In genomic region chr12:113358381-113359132, GRCh38 we compare ENCODE assay signal across 1 cellular context.
TF ChIP-seq lines count a peak whose summit lies in the region.

PLBD2 (plus strand) TSS chr12:113358587; CDS start chr12:113358601, 14 bp downstream.

TF ChIP-seq in HepG2, 621 proteins besides CTCF, POLR2A, EP300 and RAD21 (continued from another document and continues in another):
- TF ChIP-seq SALL1 (CRISPR knock-in tag; IDR thresholded peaks at IDR 0.05) (peak; percentile 52; the same call in 1 of the 2 replicates), ZNF496 (CRISPR knock-in tag; IDR thresholded peaks at IDR 0.05; ENCODE audit: insufficient replicate concordance) (no peak), HCFC1 (IDR thresholded peaks at IDR 0.05; ENCODE audit: low read depth, low read length) (no peak), BORCS8-MEF2B (CRISPR knock-in tag; IDR thresholded peaks at IDR 0.05) (peak; percentile 72), CAMTA2 (CRISPR knock-in tag; IDR thresholded peaks at IDR 0.05; ENCODE audit: borderline replicate concordance) (no peak), TCF7 (IDR thresholded peaks at IDR 0.05; ENCODE audit: low read depth) (no peak), SRSF1 (optimal IDR thresholded peaks at IDR 0.05; ENCODE audit: low read depth, low read length) (no peak), ZNF292 (CRISPR knock-in tag; IDR thresholded peaks at IDR 0.05; ENCODE audit: borderline replicate concordance, low read depth) (no peak), ZNF460 (CRISPR knock-in tag; IDR thresholded peaks at IDR 0.05; ENCODE audit: borderline replicate concordance) (no peak), ZFX (CRISPR knock-in tag; IDR thresholded peaks at IDR 0.05; ENCODE audit: low read depth) (peak; percentile 89), ZNF34 (CRISPR knock-in tag; IDR thresholded peaks at IDR 0.05; ENCODE audit: borderline replicate concordance) (0 out of 2 replicates have a peak, but pooled peaks have one; percentile 37), ZNF691 (CRISPR knock-in tag; IDR thresholded peaks at IDR 0.05; ENCODE audit: borderline replicate concordance, low read depth) (peak; percentile 55; the same call in 1 of the 2 replicates), NR1H2 (CRISPR knock-in tag; IDR thresholded peaks at IDR 0.05; ENCODE audit: borderline replicate concordance, low read depth) (no peak), NCOR1 (IDR thresholded peaks at IDR 0.05; ENCODE audit: borderline replicate concordance, low read length) (no peak), ZNF724P (CRISPR knock-in tag; IDR thresholded peaks at IDR 0.05; ENCODE audit: borderline replicate concordance) (peak; percentile 32; the same call in 1 of the 2 replicates), ZBTB33 (CRISPR knock-in tag; IDR thresholded peaks at IDR 0.05) (no peak), ZBTB2 (CRISPR knock-in tag; IDR thresholded peaks at IDR 0.05; ENCODE audit: low read depth) (no peak), UBTF (CRISPR knock-in tag; IDR thresholded peaks at IDR 0.05) (peak; percentile 60; the same call in 1 of the 2 replicates), CHD2 (IDR thresholded peaks at IDR 0.05; ENCODE audit: low read depth, low read length) (no peak), NFE2L1 (CRISPR knock-in tag; IDR thresholded peaks at IDR 0.05; ENCODE audit: borderline replicate concordance) (no peak), JUNB (CRISPR knock-in tag; IDR thresholded peaks at IDR 0.05; ENCODE audit: borderline replicate concordance) (no peak), ZNF883 (CRISPR knock-in tag; IDR thresholded peaks at IDR 0.05; ENCODE audit: not compliant biosample characterization) (peak; percentile 52), ZBTB8A (CRISPR knock-in tag; IDR thresholded peaks at IDR 0.05; ENCODE audit: borderline replicate concordance, low read depth) (no peak), ZNF768 (CRISPR knock-in tag; IDR thresholded peaks at IDR 0.05) (no peak), ZNF7 (CRISPR knock-in tag; IDR thresholded peaks at IDR 0.05) (no peak), KLF9 (CRISPR knock-in tag; IDR thresholded peaks at IDR 0.05; ENCODE audit: low read depth) (no peak), ZNF546 (CRISPR knock-in tag; conservative IDR thresholded peaks at IDR 0.05) (0 out of 2 replicates have a peak, but pooled peaks have one; percentile 70), MIER3 (CRISPR knock-in tag; IDR thresholded peaks at IDR 0.05; ENCODE audit: borderline replicate concordance) (no peak), FOXJ3 (CRISPR knock-in tag; IDR thresholded peaks at IDR 0.05; ENCODE audit: borderline replicate concordance) (no peak), POGZ (CRISPR knock-in tag; IDR thresholded peaks at IDR 0.05) (peak; percentile 52; the same call in 1 of the 2 replicates), ZNF609 (CRISPR knock-in tag; IDR thresholded peaks at IDR 0.05; ENCODE audit: borderline replicate concordance) (0 out of 2 replicates have a peak, but pooled peaks have one; percentile 39), HIC2 (CRISPR knock-in tag; IDR thresholded peaks at IDR 0.05; ENCODE audit: low read depth) (no peak), ARID3A (IDR thresholded peaks at IDR 0.05; ENCODE audit: low read depth, low read length) (no peak), ZNF205 (CRISPR knock-in tag; IDR thresholded peaks at IDR 0.05) (no peak), ZNF142 (CRISPR knock-in tag; IDR thresholded peaks at IDR 0.05) (no peak; the same call in 1 of the 2 replicates), NR2C2 (CRISPR knock-in tag; IDR thresholded peaks at IDR 0.05; ENCODE audit: borderline replicate concordance) (peak; percentile 54; the same call in 1 of the 2 replicates), ZNF317 (CRISPR knock-in tag; IDR thresholded peaks at IDR 0.05) (no peak), YEATS4 (CRISPR knock-in tag; IDR thresholded peaks at IDR 0.05; ENCODE audit: borderline replicate concordance) (peak; percentile 77; the same call in 1 of the 2 replicates), ZNF224 (CRISPR knock-in tag; IDR thresholded peaks at IDR 0.05) (no peak), ZNF598 (CRISPR knock-in tag; IDR thresholded peaks at IDR 0.05; ENCODE audit: borderline replicate concordance) (no peak)
